29 cellular contexts compared by ENCODE assay signal in the genomic region with DNA sequence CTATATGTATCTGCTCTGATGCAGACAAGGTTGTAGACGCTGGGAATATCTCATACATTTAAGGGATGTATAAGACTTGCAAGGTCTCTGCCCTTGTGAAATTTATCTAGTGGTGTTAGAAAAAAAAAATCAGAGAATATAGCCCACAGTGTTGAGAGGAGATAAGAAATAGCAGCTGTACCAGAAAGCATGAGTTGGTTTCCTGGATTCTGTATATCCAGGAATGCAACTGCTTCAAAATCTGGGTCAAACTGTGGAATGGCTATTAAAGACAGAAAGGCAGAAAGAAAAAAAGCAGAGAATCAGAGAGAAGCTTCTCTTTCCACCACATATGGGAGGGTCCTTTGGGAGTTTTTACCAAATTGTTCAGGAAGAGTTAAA. TPM values are rescaled to one million over a fixed set of nuclear protein-coding genes. Genes with fewer than 3 reads are reported as not detected.
A peak's percentile ranks its signal among the peaks of the same experiment; 100 is the strongest.
DNase-seq lines count a peak whose midpoint lies in the region; ATAC-seq, FAIRE-seq and TF ChIP-seq lines count a peak whose summit lies in the region.
"Had no signal": no experiment of that assay in that cellular context is flagged by ENCODE, and none has a peak within 500 bp of the region (broad histone marks: within the 10 kb centered on the region; RNA-seq: fewer than 3 reads in every experiment).

No MANE protein-coding gene starts in this region.

- peaks cover 21% of the 10 kb centered on the region for H3F3A ChIP-seq in GM23248 (ENCODE audit: insufficient read depth)

- no peak overlapping the region for H3K4me2 ChIP-seq in GM23248 (ENCODE audit: unreplicated experiment)
- H3K4me2 ChIP-seq: neural progenitor cell had no signal

- intact Hi-C loops in pancreas (cut with DNase I) (no loop called here), right cardiac atrium (cut with DNase I) (no loop called here)

- H3K9ac ChIP-seq in GM23248, result no peak overlapping the region
- H3K9ac ChIP-seq: neural progenitor cell had no signal

- no peaks in the 10 kb centered on the region for H3K79me2 ChIP-seq in GM23248 (ENCODE audit: insufficient read depth)

- H3K27me3 ChIP-seq in GM23248 (replicated peaks; ENCODE audit: insufficient read depth) (no peaks in the 10 kb centered on the region), pancreas (no peaks in the 10 kb centered on the region), right cardiac atrium (ENCODE audit: control insufficient read depth, insufficient read depth) (no peaks in the 10 kb centered on the region)
- H3K27me3 ChIP-seq: gastroesophageal sphincter, neural progenitor cell had no signal

- TF ChIP-seq CTCF in fibroblast of villous mesenchyme (IDR thresholded peaks at IDR 0.05; ENCODE audit: insufficient read depth, low read depth, low read length) (no peak), pancreas (IDR thresholded peaks at IDR 0.05) (no peak)

- H3K27ac ChIP-seq in GM23248, result no peak overlapping the region
- H3K27ac ChIP-seq in pancreas, result peak overlapping the region in 2 of 4 donors; percentile 7 to 34
- no peak overlapping the region for H3K27ac ChIP-seq in right cardiac atrium (ENCODE audit: low read length)
- H3K27ac ChIP-seq: gastroesophageal sphincter, neural progenitor cell had no signal

- no peak overlapping the region for H2AFZ ChIP-seq in GM23248

- 95 to 96% methylated on average over 1 of the region's 1 CpG for WGBS in GM23248 (ENCODE audit: low coverage in 1 of 2, low lambda C conversion rate in 2 of 2, missing lambda C conversion rate in 2 of 2), 2 experiments
- 45% methylated on average over 1 of the region's 1 CpG for WGBS in pancreas, 2 donors
- WGBS in right cardiac atrium, result 44% methylated on average over 1 of the region's 1 CpG

- H3K36me3 ChIP-seq in GM23248 (ENCODE audit: low read depth), result no peaks in the 10 kb centered on the region
- H3K36me3 ChIP-seq in pancreas, result no peaks in the 10 kb centered on the region
- H3K36me3 ChIP-seq: gastroesophageal sphincter, HAP-1, neural progenitor cell had no signal

- DNase-seq in GM23248, result peak; percentile 50
- peak; percentile 54 for DNase-seq in astrocyte of the hippocampus (ENCODE audit: low read depth, low spot score)
- peak; percentile 92 for DNase-seq in fibroblast of villous mesenchyme (ENCODE audit: low read depth)
- no peak for DNase-seq in pancreas
- DNase-seq in cerebellum (ENCODE audit: low spot score), result no peak
- DNase-seq in NCI-H510A (lab: John Stamatoyannopoulos, UW), result no peak
- no peak for DNase-seq in right cardiac atrium
- DNase-seq: activated B cell treated with CpG ODN at 0.5 μM for 24 hours; activated CD4-positive, alpha-beta memory T cell treated with anti-CD3 and anti-CD28 coated beads for 36 hours; activated naive CD4-positive, alpha-beta T cell; activated T-cell treated with anti-CD3 and anti-CD28 coated beads for 4 hours; AML-193; COR-L47; DND-41; Karpas-422; NCI-H187 treated with DMSO at 0.1 percent for 48 hours; NCI-H2227 treated with DMSO at 0.1 percent for 48 hours; NCI-H82; SHP77 treated with DMSO at 0.1 percent for 48 hours; stimulated activated CD4-positive, alpha-beta T cell treated with anti-CD3 and anti-CD28 coated beads, Interleukin-4, amount 100 ng/mL, for 4 hours; stimulated activated naive CD8-positive, alpha-beta T cell treated with anti-CD3 and anti-CD28 coated beads, Interleukin-15, amount 100 ng/mL, for 72 hours; T-helper 2 cell had no signal

- H3K4me3 ChIP-seq in GM23248, result no peak overlapping the region
- H3K4me3 ChIP-seq in fibroblast of villous mesenchyme (ENCODE audit: low read depth, low read length), result no peak overlapping the region
- no peak overlapping the region for H3K4me3 ChIP-seq in pancreas
- H3K4me3 ChIP-seq in right cardiac atrium (ENCODE audit: low read length), result no peak overlapping the region
- H3K4me3 ChIP-seq: gastroesophageal sphincter, HAP-1, neural progenitor cell had no signal

- H4K20me1 ChIP-seq in GM23248 (ENCODE audit: insufficient read depth), result no peaks in the 10 kb centered on the region

- H3K4me1 ChIP-seq in GM23248 (ENCODE audit: insufficient read depth) (peaks cover 22% of the 10 kb centered on the region), pancreas (peaks cover 6 to 24% (median 17%) of the 10 kb centered on the region in 3 donors), right cardiac atrium (ENCODE audit: control insufficient read depth, insufficient read depth, low read length) (peaks cover 2% of the 10 kb centered on the region)

- in situ Hi-C loops in GM23248 (cut with MboI), result no loop called here

- ATAC-seq in pancreas (peak in 3 of 4 donors; percentile 12 to 62 (median 43)), HG03354 (IDR thresholded peaks at IDR 0.05; ENCODE audit: poor library complexity, severe bottlenecking, unreplicated experiment) (no peak), right cardiac atrium (no peak)
- ATAC-seq: gastroesophageal sphincter; stimulated activated naive CD8-positive, alpha-beta T cell treated with anti-CD3 and anti-CD28 coated beads, Interleukin-15, amount 100 ng/mL, for 72 hours had no signal

- no peaks in the 10 kb centered on the region; the same call in 1 of the 2 replicates for H3K9me2 ChIP-seq in GM23248 (ENCODE audit: insufficient read depth)

- FAIRE-seq in pancreas (lab: Jason Lieb, UNC), result no peak

- H3K9me3 ChIP-seq in GM23248 (ENCODE audit: low read depth) (no peaks in the 10 kb centered on the region), pancreas (no peaks in the 10 kb centered on the region), right cardiac atrium (ENCODE audit: control insufficient read depth, low read length) (no peaks in the 10 kb centered on the region)
- H3K9me3 ChIP-seq: gastroesophageal sphincter, HAP-1 had no signal

RNA-seq across cellular contexts. Expression of a gene that starts 1.5 kb away (rescaled TPM):
- not detected in 2 replicates for total RNA-seq in GM23248 (2014; rRNA removed; shearing (Covaris generic))
- not detected in 2 replicates for polyA plus RNA-seq in GM23248 (2016; fragmentation: Nextera tagmentation; extraction: Ambion mirVana)
- not detected in 2 replicates for total RNA-seq in fibroblast of villous mesenchyme
- total RNA-seq in pancreas, result not detected
- not detected for polyA plus RNA-seq in pancreas
- total RNA-seq in cerebellum, result not detected
- not detected for total RNA-seq in right cardiac atrium
- not detected for polyA plus RNA-seq in right cardiac atrium
- total RNA-seq: activated B cell treated with CpG ODN at 0.5 μM for 24 hours; activated CD4-positive, alpha-beta memory T cell treated with anti-CD3 and anti-CD28 coated beads for 36 hours; dermis microvascular lymphatic vessel endothelial cell; epithelial cell of proximal tubule; gastroesophageal sphincter; HT1080 had no signal

RNA-seq across cellular contexts. Expression of a gene that starts 31.3 kb away (rescaled TPM):
- 1.8 and 4.6 TPM in 2 replicates for total RNA-seq in GM23248 (2014; rRNA removed; shearing (Covaris generic))
- polyA plus RNA-seq in GM23248 (2016; fragmentation: Nextera tagmentation; extraction: Ambion mirVana) (3.0 and 3.6 TPM in 2 replicates), pancreas (10 to 100 TPM; 14.7 to 29.3 TPM), right cardiac atrium (17.0 TPM)
- total RNA-seq in fibroblast of villous mesenchyme (18.0 and 19.4 TPM in 2 replicates), pancreas (10 to 100 TPM; 25.2 to 62.1 (median 38.6) TPM), cerebellum (16.8 TPM), right cardiac atrium (10 to 100 TPM; 49.0 to 79.5 (median 59.9) TPM)
- total RNA-seq: activated B cell treated with CpG ODN at 0.5 μM for 24 hours had no signal

Comparison
In these comparisons a context has a peak if more than half of its experiments do, and no peak if none do; other contexts are left out.
1. DNase-seq: peak in GM23248 (single experiment), astrocyte of the hippocampus (single experiment) and fibroblast of villous mesenchyme (single experiment); none in pancreas (0 of 6), cerebellum (single experiment), NCI-H510A (single experiment) and right cardiac atrium (0 of 3).
2. ATAC-seq: peak in pancreas (3 of 4); none in HG03354 (single experiment) and right cardiac atrium (0 of 2).